ENCODE assay signal across 17 cellular contexts in the genomic region with DNA sequence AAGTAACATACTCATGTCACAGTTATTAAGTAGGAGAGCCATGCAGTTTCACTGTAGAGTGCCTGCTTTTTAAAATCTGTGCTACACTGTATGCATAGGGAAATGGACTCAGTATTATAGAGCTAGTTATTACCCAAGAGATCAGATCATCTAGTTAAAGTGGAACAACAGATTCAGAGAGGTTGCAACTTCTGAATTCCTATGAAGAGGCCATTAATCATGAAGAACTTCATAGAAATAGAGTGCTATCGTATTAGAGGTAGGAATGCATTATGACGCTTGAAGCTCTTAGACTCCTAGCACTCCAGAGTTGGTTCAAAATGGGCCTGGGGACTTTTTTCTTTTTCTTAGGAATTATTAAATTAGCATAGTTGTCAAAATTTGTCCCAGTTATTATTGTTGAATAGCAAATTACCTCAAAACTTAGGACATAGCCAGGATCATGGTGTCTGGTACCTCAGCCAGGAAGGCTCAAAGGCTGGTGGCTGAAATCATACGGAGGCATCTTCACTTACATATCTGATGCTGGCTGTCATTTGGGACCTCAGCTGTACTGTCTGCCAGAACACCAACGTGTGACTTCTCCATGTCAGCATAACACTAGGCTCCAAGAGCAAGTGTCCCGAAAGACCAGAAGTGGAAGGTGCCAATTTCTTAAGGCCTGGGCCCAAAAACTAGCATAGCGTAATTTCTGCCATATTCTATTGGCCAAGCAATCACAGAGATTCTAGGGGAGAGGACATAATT.
"Had no signal": no experiment of that assay in that cellular context is flagged by ENCODE, and none has a peak within 500 bp of the region (broad histone marks: within the 10 kb centered on the region; RNA-seq: fewer than 3 reads in every experiment).

No MANE protein-coding gene starts in this region.

- H3K4me1 Mint-ChIP-seq: endodermal cell; nephron progenitor cell; stimulated activated naive B cell treated with anti-CD40 and anti-IgM and Interleukin-4, amounts not matched to agents 10 μg/mL and 1 μg/mL and 100 μg/mL, for 72 hours had no signal

- ATAC-seq: sciatic nerve; stimulated activated naive B cell treated with anti-CD40 and anti-IgM and Interleukin-4, amounts not matched to agents 10 μg/mL and 1 μg/mL and 100 μg/mL, for 72 hours had no signal

- H3K4me3 ChIP-seq: hepatocyte, left ventricle myocardium inferior, prostate gland, spleen, transverse colon had no signal

- H3K9me3 ChIP-seq: left ventricle myocardium inferior, prostate gland, spleen, transverse colon had no signal

- H3K27me3 ChIP-seq: hepatocyte, spleen, transverse colon had no signal

- H3K36me3 ChIP-seq: prostate gland had no signal

- H3K27ac ChIP-seq: hepatocyte, left ventricle myocardium inferior, prostate gland, transverse colon, VCaP had no signal

- H3K4me3 Mint-ChIP-seq: dendritic cell treated with granulocyte-macrophage colony-stimulating factor and Interleukin-4, amounts not matched to agents 40 ng/mL and 50 ng/mL, for 4 days; endodermal cell; nephron progenitor cell; stimulated activated naive B cell treated with anti-CD40 and anti-IgM and Interleukin-4, amounts not matched to agents 10 μg/mL and 1 μg/mL and 100 μg/mL, for 72 hours had no signal

- H3K9me3 Mint-ChIP-seq: dendritic cell treated with granulocyte-macrophage colony-stimulating factor and Interleukin-4, amounts not matched to agents 40 ng/mL and 50 ng/mL, for 4 days; stimulated activated naive B cell treated with anti-CD40 and anti-IgM and Interleukin-4, amounts not matched to agents 10 μg/mL and 1 μg/mL and 100 μg/mL, for 72 hours had no signal

- H3K27ac Mint-ChIP-seq: dendritic cell treated with granulocyte-macrophage colony-stimulating factor and Interleukin-4, amounts not matched to agents 40 ng/mL and 50 ng/mL, for 4 days; endodermal cell; nephron progenitor cell; stimulated activated naive B cell treated with anti-CD40 and anti-IgM and Interleukin-4, amounts not matched to agents 10 μg/mL and 1 μg/mL and 100 μg/mL, for 72 hours had no signal

- H2AFZ ChIP-seq: hepatocyte had no signal

- H3K4me2 ChIP-seq: hepatocyte had no signal

- H3K4me1 ChIP-seq: left ventricle myocardium inferior, prostate gland, spleen, transverse colon had no signal

- H3K79me2 ChIP-seq: hepatocyte had no signal

- DNase-seq: endodermal cell; erythroblast; kidney; left ventricle myocardium inferior; mesenchymal stem cell; nephron progenitor cell; SHP77 treated with DMSO at 0.1 percent for 48 hours; spleen; stimulated activated naive B cell treated with anti-CD40 and anti-IgM and Interleukin-4, amounts not matched to agents 10 μg/mL and 1 μg/mL and 100 μg/mL, for 72 hours; T1000; transverse colon had no signal

- H3K27me3 Mint-ChIP-seq: activated CD4-positive, alpha-beta T cell treated with anti-CD3 and anti-CD28 coated beads for 36 hours; dendritic cell treated with granulocyte-macrophage colony-stimulating factor and Interleukin-4, amounts not matched to agents 40 ng/mL and 50 ng/mL, for 4 days; stimulated activated naive B cell treated with anti-CD40 and anti-IgM and Interleukin-4, amounts not matched to agents 10 μg/mL and 1 μg/mL and 100 μg/mL, for 72 hours had no signal
